ENCODE assay signal across 13 cellular contexts in genomic region chr3:120497318-120497717, GRCh38. TPM values are rescaled to one million over a fixed set of nuclear protein-coding genes. Genes with fewer than 3 reads are reported as not detected.
DNase-seq lines count a peak whose midpoint lies in the region; ATAC-seq and TF ChIP-seq lines count a peak whose summit lies in the region.
"Had no signal": no experiment of that assay in that cellular context is flagged by ENCODE, and none has a peak within 500 bp of the region (broad histone marks: within the 10 kb centered on the region; RNA-seq: fewer than 3 reads in every experiment).

No MANE protein-coding gene starts in this region.

- H3K27me3 ChIP-seq in A673 (replicated peaks; ENCODE audit: insufficient read depth, low read depth, low read length, poor library complexity) (peaks cover 6% of the 10 kb centered on the region), MG63 (no peaks in the 10 kb centered on the region), muscle layer of duodenum (ENCODE audit: low read depth, low read length) (no peaks in the 10 kb centered on the region), endodermal cell (ENCODE audit: control insufficient read depth, insufficient read depth, low read length, poor library complexity, severe bottlenecking) (no peaks in the 10 kb centered on the region)

- H3K27ac ChIP-seq in A673 (ENCODE audit: low read depth, low read length, poor library complexity, severe bottlenecking): no peak overlapping the region
- peak overlapping the region; percentile 53 for H3K27ac ChIP-seq in muscle layer of duodenum (ENCODE audit: low read length)
- no peak overlapping the region for H3K27ac ChIP-seq in endodermal cell (ENCODE audit: low read depth, low read length)

- no peaks in the 10 kb centered on the region for H3K36me3 Mint-ChIP-seq in endodermal cell (ENCODE audit: low read depth)

- H3K36me3 ChIP-seq in A673 (ENCODE audit: insufficient read depth, low read length, poor library complexity, severe bottlenecking): no peaks in the 10 kb centered on the region
- H3K36me3 ChIP-seq in MG63: no peaks in the 10 kb centered on the region
- H3K36me3 ChIP-seq in muscle layer of duodenum (ENCODE audit: control insufficient read depth in 1 of 2, insufficient read depth in 2 of 2, low read length in 2 of 2): no peaks in the 10 kb centered on the region
- H3K36me3 ChIP-seq in endodermal cell (ENCODE audit: control insufficient read depth, insufficient read depth, low read length): no peaks in the 10 kb centered on the region

- peaks cover 7% of the 10 kb centered on the region for H3K4me1 Mint-ChIP-seq in endodermal cell

- TF ChIP-seq CTCF in A673 (conservative IDR thresholded peaks at IDR 0.05; ENCODE audit: low read depth, low read length): no peak
- no peak for TF ChIP-seq CTCF in epithelial cell of esophagus (IDR thresholded peaks at IDR 0.05; ENCODE audit: insufficient read depth, low read depth, low read length, missing control alignments)
- no peak for TF ChIP-seq CTCF in endodermal cell (conservative IDR thresholded peaks at IDR 0.05)

- 93% methylated on average over 2 of the region's 2 CpGs; no CpG with 5 or more reads in 1 of the 2 experiments for WGBS in endodermal cell (ENCODE audit: insufficient coverage in 1 of 2, insufficient read length in 1 of 2), 2 experiments

- POLR2A ChIA-PET in A673 (lab: Charles Lee; ENCODE audit: low non-redundant PET): no interaction called here

- no peaks in the 10 kb centered on the region for H3K27me3 Mint-ChIP-seq in endodermal cell (ENCODE audit: insufficient read depth)

- H3K4me1 ChIP-seq in A673 (ENCODE audit: insufficient read depth, low read length, poor library complexity, severe bottlenecking) (no peaks in the 10 kb centered on the region), muscle layer of duodenum (ENCODE audit: control insufficient read depth in 1 of 2, insufficient read depth in 2 of 2, low read length in 2 of 2) (peaks cover 0 to 12% of the 10 kb centered on the region in 2 donors), endodermal cell (ENCODE audit: control insufficient read depth, insufficient read depth, low read length) (no peaks in the 10 kb centered on the region)

- peaks cover 4% of the 10 kb centered on the region for H3K9me3 ChIP-seq in A673 (ENCODE audit: low read depth, low read length, poor library complexity, severe bottlenecking)
- peaks cover 28% of the 10 kb centered on the region for H3K9me3 ChIP-seq in MG63
- H3K9me3 ChIP-seq in muscle layer of duodenum (ENCODE audit: control insufficient read depth in 1 of 2, low read length in 2 of 2): peaks cover 0 to 8% of the 10 kb centered on the region in 2 donors
- H3K9me3 ChIP-seq in endodermal cell (ENCODE audit: control insufficient read depth, low read length): peaks cover 24% of the 10 kb centered on the region

- no peak overlapping the region for H3K27ac Mint-ChIP-seq in endodermal cell

- no peak overlapping the region for H3K9ac ChIP-seq in endodermal cell (ENCODE audit: extremely low read depth, low read length, poor library complexity, severe bottlenecking)

- peak; percentile 4 for DNase-seq in A673 (ENCODE audit: low spot score)
- peak; percentile 62 for DNase-seq in MG63
- DNase-seq in epithelial cell of esophagus (ENCODE audit: low read depth): peak; percentile 76
- no peak for DNase-seq in NCI-H2029 treated with DMSO at 0.1 percent for 48 hours (lab: John Stamatoyannopoulos, UW)
- DNase-seq in endodermal cell: no peak
- DNase-seq: NCI-H2081 treated with DMSO at 0.1 percent for 48 hours; stimulated activated CD4-positive, alpha-beta T cell treated with anti-CD3 and anti-CD28 coated beads, Interleukin-4, amount 100 ng/mL, for 24 hours; SW 1271 had no signal

- peaks cover 25% of the 10 kb centered on the region for H3K9me3 Mint-ChIP-seq in endodermal cell

- no TSS peak for BruUV-seq in A673 (replicated peaks; lab: Mats Ljungman, UMichigan)

- ATAC-seq in HG02763 (IDR thresholded peaks at IDR 0.05; ENCODE audit: unreplicated experiment): no peak
- no peak for ATAC-seq in HG03159 (IDR thresholded peaks at IDR 0.05; ENCODE audit: unreplicated experiment)
- ATAC-seq: GM12878 had no signal

- H3K4me3 ChIP-seq in A673 (ENCODE audit: low read depth, low read length, poor library complexity, severe bottlenecking): no peak overlapping the region
- H3K4me3 ChIP-seq in MG63: no peak overlapping the region
- H3K4me3 ChIP-seq in epithelial cell of esophagus (ENCODE audit: low read length): no peak overlapping the region
- no peak overlapping the region for H3K4me3 ChIP-seq in muscle layer of duodenum (ENCODE audit: low read depth in 1 of 2, low read length in 2 of 2)
- no peak overlapping the region for H3K4me3 ChIP-seq in endodermal cell (ENCODE audit: low read length)
- H3K4me3 ChIP-seq: GM12878, lung had no signal

- intact Hi-C loops in A673 (cut with micrococcal nuclease; ENCODE audit: unreplicated experiment): no loop called here

- no peak overlapping the region for H3K4me3 Mint-ChIP-seq in endodermal cell

- CTCF ChIA-PET in A673 (lab: Charles Lee): no interaction called here

RNA-seq across cellular contexts. Expression of gene FSTL1, which starts 46.5 kb away (rescaled TPM):
- total RNA-seq in A673 (2021): 89.1 and 122 TPM in 2 replicates
- 642 and 656 TPM in 2 replicates for total RNA-seq in MG63 (2014; rRNA removed; shearing (Covaris generic); ENCODE audit: low replicate concordance)
- 100 to 1,000 TPM; 309 to 379 TPM for total RNA-seq in endodermal cell
- 346 TPM for polyA plus RNA-seq in endodermal cell (2013, experiment 1 of 2)
- 337 TPM for polyA plus RNA-seq in endodermal cell (2013, experiment 2 of 2)

Comparison
In these comparisons a context has a peak if more than half of its experiments do, and no peak if none do; other contexts are left out.
1. DNase-seq: peak in A673 (single experiment), MG63 (single experiment) and epithelial cell of esophagus (single experiment); none in NCI-H2029 treated with DMSO at 0.1 percent for 48 hours (single experiment) and endodermal cell (single experiment).